ENCODE assay signal across 12 cellular contexts in the genomic region with DNA sequence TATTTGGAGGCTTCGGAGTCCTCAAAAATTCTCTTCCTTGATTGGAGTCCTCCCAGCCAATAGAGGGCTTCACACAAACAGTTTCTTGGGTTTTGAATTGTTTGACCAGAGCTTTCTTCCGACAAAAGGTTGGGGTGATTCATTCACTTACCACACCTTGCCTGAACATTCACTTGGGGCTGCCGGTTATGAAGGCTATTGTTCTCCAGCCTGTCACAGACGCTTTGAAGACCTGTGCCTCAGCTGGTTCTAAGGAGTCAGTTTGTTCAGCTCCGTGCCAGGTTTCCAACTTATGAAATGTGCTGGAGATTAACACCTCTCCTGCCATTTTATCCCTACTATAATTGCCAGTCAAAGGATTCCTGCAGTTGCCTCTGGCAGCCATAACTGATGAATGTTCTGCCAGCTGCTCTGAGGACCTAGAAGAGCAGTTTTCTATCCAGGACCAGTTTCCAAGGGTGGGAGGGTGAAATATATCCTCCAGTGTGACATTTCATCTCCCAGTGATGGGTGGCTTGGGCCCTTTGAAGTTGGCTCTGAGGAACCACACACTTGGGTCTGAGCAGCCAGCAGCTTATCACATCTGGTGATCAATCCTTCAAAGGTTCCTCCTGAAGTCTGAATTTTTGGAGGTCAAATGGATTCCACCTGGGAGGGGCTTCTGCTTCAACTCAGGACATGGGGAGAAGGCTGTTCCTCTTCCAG. TPM values are rescaled to one million over a fixed set of nuclear protein-coding genes. Genes with fewer than 3 reads are reported as not detected.
DNase-seq lines count a peak whose midpoint lies in the region; ATAC-seq and TF ChIP-seq lines count a peak whose summit lies in the region.
"Had no signal": no experiment of that assay in that cellular context is flagged by ENCODE, and none has a peak within 500 bp of the region (broad histone marks: within the 10 kb centered on the region; RNA-seq: fewer than 3 reads in every experiment).

No MANE protein-coding gene starts in this region.

- in situ Hi-C loops in IMR-90 (cut with MboI; ENCODE audit: low sequenced_read_pairs): no loop called here
- in situ Hi-C loops in mammary epithelial cell (cut with MboI; ENCODE audit: low sequenced_read_pairs in 2 of 2): no loop called here

- peak overlapping the region; percentile 41 for H3K4me2 ChIP-seq in IMR-90 (ENCODE audit: low read depth, low read length)
- peak overlapping the region; percentile 74 for H3K4me2 ChIP-seq in mammary epithelial cell (ENCODE audit: insufficient read depth, low read depth, low read length)

- H3K79me2 ChIP-seq in mammary epithelial cell (ENCODE audit: insufficient read depth, low read length): peaks cover 68% of the 10 kb centered on the region

- no peak for TF ChIP-seq RAD21 in IMR-90 (IDR thresholded peaks at IDR 0.05; ENCODE audit: low read length)

- peak overlapping the region; percentile 73 for H3K14ac ChIP-seq in IMR-90 (replicated peaks; ENCODE audit: low read depth, low read length)

- H4K8ac ChIP-seq in IMR-90 (ENCODE audit: low read depth in 2 of 2, low read length in 2 of 2): peak overlapping the region; percentile 32 to 42; a peak in 2 of 4 replicates

- no TSS peak for BruUV-seq in IMR-90 (replicated peaks; lab: Mats Ljungman, UMichigan)
- BruUV-seq in mammary epithelial cell (replicated peaks; lab: Mats Ljungman, UMichigan): TSS peak; percentile 15

- 0 out of 2 replicates have a peak overlapping the region, but pooled peaks have one; percentile 11 for H3K23ac ChIP-seq in IMR-90 (ENCODE audit: low read depth, low read length)

- H2AK9ac ChIP-seq in IMR-90 (replicated peaks; ENCODE audit: low read depth, low read length, poor library complexity): no peak overlapping the region

- H3K56ac ChIP-seq in IMR-90 (ENCODE audit: extremely low read depth, insufficient read depth, low read length): peak overlapping the region; percentile 54

- H2BK20ac ChIP-seq in IMR-90 (ENCODE audit: low read depth, low read length): peak overlapping the region; percentile 84

- H3K36me3 ChIP-seq in IMR-90 (ENCODE audit: control insufficient read depth, insufficient read depth, low read length): no peaks in the 10 kb centered on the region
- H3K36me3 ChIP-seq in mammary epithelial cell (ENCODE audit: insufficient read depth, low read length): no peaks in the 10 kb centered on the region
- no peaks in the 10 kb centered on the region for H3K36me3 ChIP-seq in adrenal gland (replicated peaks in 1 of 2)
- H3K36me3 ChIP-seq: right atrium auricular region had no signal

- H3K18ac ChIP-seq in IMR-90 (ENCODE audit: low read depth, low read length): peak overlapping the region; percentile 4; the same call in 1 of the 2 replicates

- peak overlapping the region; percentile 76 for H3K4ac ChIP-seq in IMR-90 (ENCODE audit: low read depth, low read length)

- H2BK120ac ChIP-seq in IMR-90 (ENCODE audit: low read depth, low read length): peak overlapping the region; percentile 73

- peak overlapping the region; percentile 20; the same call in 1 of the 2 replicates for H3K27ac ChIP-seq in 22Rv1
- H3K27ac ChIP-seq in IMR-90 (ENCODE audit: insufficient read depth, low read length): peak overlapping the region; percentile 18; the same call in 1 of the 2 replicates
- peak overlapping the region; percentile 81 for H3K27ac ChIP-seq in mammary epithelial cell (ENCODE audit: insufficient read depth, low read depth, low read length)
- peak overlapping the region in 1 of 5 donors; percentile 18 for H3K27ac ChIP-seq in adrenal gland
- H3K27ac ChIP-seq: right atrium auricular region had no signal

- TF ChIP-seq CTCF in 22Rv1 (IDR thresholded peaks at IDR 0.05) (no peak), IMR-90 (conservative IDR thresholded peaks at IDR 0.05; ENCODE audit: low read depth, low read length) (no peak), mammary epithelial cell (conservative IDR thresholded peaks at IDR 0.05 in 1 of 2, IDR thresholded peaks at IDR 0.05 in 1 of 2; ENCODE audit: extremely low read depth in 1 of 2, insufficient read depth in 1 of 2, low read depth in 1 of 2, low read length in 2 of 2) (peak in 1 of 2 donors; percentile 13), adrenal gland (IDR thresholded peaks at IDR 0.05) (no peak)

- H2AFZ ChIP-seq in IMR-90 (replicated peaks; ENCODE audit: low read length, poor library complexity) (peak overlapping the region; percentile 59), mammary epithelial cell (ENCODE audit: low read depth, low read length) (no peak overlapping the region)

- ATAC-seq in IMR-90 (ENCODE audit: low read depth) (no peak), GM21737 (IDR thresholded peaks at IDR 0.05; ENCODE audit: unreplicated experiment) (no peak)

- CTCF ChIA-PET in IMR-90 (lab: Yijun Ruan, JAX): interaction anchor here (1.2 kb wide), 1 partner anchor 13 kb away, joined by 6 read pairs; no protein-coding TSS in a partner anchor
- CTCF ChIA-PET in mammary epithelial cell (lab: Charles Lee; ENCODE audit: low non-redundant PET): interaction anchor here (0.7 kb wide), 1 partner anchor 10 kb away, joined by 5 read pairs; no protein-coding TSS in a partner anchor

- peak overlapping the region; percentile 47; the same call in 2 of the 3 replicates for H2BK15ac ChIP-seq in IMR-90 (ENCODE audit: low read depth, low read length)

- DNase-seq in IMR-90: no peak
- DNase-seq in mammary epithelial cell: peak; percentile 89
- DNase-seq in myocyte (ENCODE audit: low read depth): peak; percentile 48
- DNase-seq in adrenal gland: no peak
- no peak for DNase-seq in retina
- no peak for DNase-seq in activated gamma-delta T cell (lab: John Stamatoyannopoulos, UW)
- DNase-seq: activated gamma-delta T cell treated with Interleukin-2 at 50 U/mL for 16 hours, left cardiac atrium, NCI-H1417 treated with DMSO at 0.1 percent for 48 hours had no signal

- peaks cover 44% of the 10 kb centered on the region for H3K9me1 ChIP-seq in IMR-90 (ENCODE audit: insufficient read depth, low read length)

- H3K4me1 ChIP-seq in IMR-90 (ENCODE audit: control insufficient read depth, insufficient read depth, low read length) (peaks cover 28% of the 10 kb centered on the region), mammary epithelial cell (ENCODE audit: insufficient read depth, low read length) (peaks cover 41% of the 10 kb centered on the region), adrenal gland (replicated peaks in 1 of 2) (peaks cover 6 to 20% of the 10 kb centered on the region in 2 donors)

- POLR2A ChIA-PET in IMR-90 (lab: Charles Lee; ENCODE audit: unreplicated experiment): interaction anchor here (0.6 kb wide), 1 partner anchor 40 kb away, joined by 5 read pairs; no protein-coding TSS in a partner anchor

- no CpG with 5 or more reads among the region's 5 CpGs for WGBS in IMR-90 (ENCODE audit: extremely low coverage in 2 of 2, insufficient read length in 1 of 2), 2 experiments
- 12% methylated on average over 5 of the region's 5 CpGs for WGBS in mammary epithelial cell (ENCODE audit: low coverage, missing lambda C conversion rate)
- WGBS in adrenal gland, 4 donors: 74 to 95% (median 87%) methylated on average over 4 to 5 of the region's 5 CpGs

- peak overlapping the region; percentile 67 for H4K91ac ChIP-seq in IMR-90 (ENCODE audit: insufficient read depth, low read depth, low read length)

- no peak for TF ChIP-seq POLR2A in IMR-90 (IDR thresholded peaks at IDR 0.05; ENCODE audit: low read depth, low read length)
- no peak for TF ChIP-seq POLR2A in adrenal gland (IDR thresholded peaks at IDR 0.05)

- no peak overlapping the region for H3K4me3 ChIP-seq in IMR-90 (ENCODE audit: insufficient read depth, low read depth, low read length)
- H3K4me3 ChIP-seq in mammary epithelial cell (replicated peaks in 1 of 3; ENCODE audit: insufficient read depth in 1 of 3, low read depth in 2 of 3, low read length in 3 of 3): peak overlapping the region; percentile 24 to 39 (median 35)
- no peak overlapping the region for H3K4me3 ChIP-seq in adrenal gland
- H3K4me3 ChIP-seq: right atrium auricular region had no signal

- H3K27me3 ChIP-seq in IMR-90 (ENCODE audit: control insufficient read depth, insufficient read depth, low read length): no peaks in the 10 kb centered on the region
- no peaks in the 10 kb centered on the region for H3K27me3 ChIP-seq in mammary epithelial cell (ENCODE audit: insufficient read depth, low read length)
- H3K27me3 ChIP-seq in adrenal gland: no peaks in the 10 kb centered on the region
- H3K27me3 ChIP-seq: right atrium auricular region had no signal

- H4K5ac ChIP-seq in IMR-90 (ENCODE audit: low read depth, low read length): no peak overlapping the region

- H3K9me3 ChIP-seq in IMR-90 (ENCODE audit: control insufficient read depth, insufficient read depth, low read length) (no peaks in the 10 kb centered on the region), mammary epithelial cell (replicated peaks; ENCODE audit: insufficient read depth, low read length) (no peaks in the 10 kb centered on the region), adrenal gland (replicated peaks in 1 of 3) (no peaks in the 10 kb centered on the region)
- H3K9me3 ChIP-seq: right atrium auricular region had no signal

- H3K79me1 ChIP-seq in IMR-90 (ENCODE audit: low read depth in 1 of 2, low read length in 2 of 2): peaks cover 28 to 76% of the 10 kb centered on the region in 2 experiments

- no peaks in the 10 kb centered on the region; the same call in 1 of the 2 replicates for H4K20me1 ChIP-seq in IMR-90 (ENCODE audit: insufficient read depth, low read length)
- H4K20me1 ChIP-seq in mammary epithelial cell (ENCODE audit: insufficient read depth, low read length): no peaks in the 10 kb centered on the region

- H3K9ac ChIP-seq in IMR-90 (ENCODE audit: low read depth, low read length) (no peak overlapping the region; the same call in 1 of the 2 replicates), mammary epithelial cell (ENCODE audit: insufficient read depth, low read length) (peak overlapping the region; percentile 38)

- H2AK5ac ChIP-seq in IMR-90 (ENCODE audit: low read depth, low read length): peak overlapping the region; percentile 82

- H2BK5ac ChIP-seq in IMR-90 (ENCODE audit: low read depth, low read length, poor library complexity, severe bottlenecking): peak overlapping the region; percentile 2

- intact Hi-C loops in IMR-90 (cut with micrococcal nuclease): no loop called here
- intact Hi-C loops in mammary epithelial cell (cut with micrococcal nuclease): no loop called here
- intact Hi-C loops in adrenal gland (cut with DNase I): no loop called here

- dilution Hi-C loops in IMR-90 (cut with HindIII; ENCODE audit: low sequenced_read_pairs, unreplicated experiment): no loop called here
- dilution Hi-C loops in mammary epithelial cell (cut with HindIII; ENCODE audit: low sequenced_read_pairs): no loop called here

RNA-seq across cellular contexts. Expression of gene LIMK2, which starts 31.4 kb away (rescaled TPM):
- total RNA-seq in IMR-90 (2012; rRNA removed) (25.0 and 31.9 TPM in 2 replicates), mammary epithelial cell (100 to 1,000 TPM; 176 to 484 TPM), myocyte (67.3 and 97.7 TPM in 2 replicates), adrenal gland (10 to 100 TPM; 17.8 to 36.1 (median 26.7) TPM)
- polyA plus RNA-seq in IMR-90 (2012; rRNA removed) (14.0 and 14.5 TPM in 2 replicates), mammary epithelial cell (25.9 TPM), adrenal gland (10 to 100 TPM; 12.6 to 18.7 (median 14.9) TPM)
- polyA plus RNA-seq in IMR-90 (2012; cell fraction: cytosol; rRNA removed): 7.5 and 8.9 TPM in 2 replicates
- 24.8 and 31.3 TPM in 2 replicates for polyA plus RNA-seq in IMR-90 (2012; cell fraction: nucleus; rRNA removed; ENCODE audit: low replicate concordance)
- polyA minus RNA-seq in mammary epithelial cell: 123 TPM
- 99.8 TPM for polyA plus RNA-seq in myocyte (2012)

RNA-seq across cellular contexts. Expression of gene PIK3IP1, which starts 48.8 kb away (rescaled TPM):
- 12.9 and 13.3 TPM in 2 replicates for total RNA-seq in IMR-90 (2012; rRNA removed)
- 16.8 and 17.6 TPM in 2 replicates for polyA plus RNA-seq in IMR-90 (2012; rRNA removed)
- polyA plus RNA-seq in IMR-90 (2012; cell fraction: cytosol; rRNA removed): 15.1 and 28.9 TPM in 2 replicates
- polyA plus RNA-seq in IMR-90 (2012; cell fraction: nucleus; rRNA removed; ENCODE audit: low replicate concordance): 18.3 and 21.2 TPM in 2 replicates
- total RNA-seq in mammary epithelial cell: 10 to 100 TPM in 1 of 2 donors, 1 to 10 TPM in 1; 2.9 to 14.2 TPM
- 2.8 TPM for polyA plus RNA-seq in mammary epithelial cell
- 0.31 TPM for polyA minus RNA-seq in mammary epithelial cell
- 10.9 and 16.0 TPM in 2 replicates for total RNA-seq in myocyte
- 33.3 TPM for polyA plus RNA-seq in myocyte (2012)
- 100 to 1,000 TPM in 3 of 8 donors, 10 to 100 TPM in 5; 13.7 to 161 (median 80.6) TPM for total RNA-seq in adrenal gland
- polyA plus RNA-seq in adrenal gland: 10 to 100 TPM; 12.1 to 22.8 (median 12.8) TPM

Comparison
In these comparisons a context has a peak if more than half of its experiments do, and no peak if none do; other contexts are left out.
1. DNase-seq: peak in mammary epithelial cell (single experiment) and myocyte (single experiment); none in IMR-90 (single experiment), adrenal gland (0 of 7), retina (single experiment) and activated gamma-delta T cell (single experiment).
2. H3K4me3 ChIP-seq: peak in mammary epithelial cell (3 of 3); none in IMR-90 (single experiment) and adrenal gland (0 of 4).